Comparison of ENCODE assay signal across 22 cellular contexts in genomic region chr10:96578022-96578421, GRCh38. TPM values are rescaled to one million over a fixed set of nuclear protein-coding genes. Genes with fewer than 3 reads are reported as not detected.
DNase-seq lines count a peak whose midpoint lies in the region; ATAC-seq and TF ChIP-seq lines count a peak whose summit lies in the region.
"Had no signal": no experiment of that assay in that cellular context is flagged by ENCODE, and none has a peak within 500 bp of the region (broad histone marks: within the 10 kb centered on the region; RNA-seq: fewer than 3 reads in every experiment).

No MANE protein-coding gene starts in this region.

- ATAC-seq in CD8-positive, alpha-beta T cell, result no peak
- ATAC-seq: HepG2; left lung; naive thymus-derived CD8-positive, alpha-beta T cell had no signal

- no peak overlapping the region for H3K14ac ChIP-seq in mesenchymal stem cell (ENCODE audit: low read length in 2 of 2)

- CTCF ChIA-PET in CD8-positive, alpha-beta T cell (lab: Charles Lee), result no interaction called here

- H2BK120ac ChIP-seq in mesenchymal stem cell (ENCODE audit: low read depth, low read length), result no peak overlapping the region

- H3K27me3 Mint-ChIP-seq in CD8-positive, alpha-beta T cell (ENCODE audit: low read depth), result no peaks in the 10 kb centered on the region
- no peaks in the 10 kb centered on the region for H3K27me3 Mint-ChIP-seq in nephron progenitor cell (ENCODE audit: low read depth, poor library complexity)
- H3K27me3 Mint-ChIP-seq: brain; naive thymus-derived CD8-positive, alpha-beta T cell had no signal

- H3K27ac ChIP-seq in CD8-positive, alpha-beta T cell (ENCODE audit: low read depth, low read length), result no peak overlapping the region
- peak overlapping the region in 3 of 4 donors; percentile 10 to 81 (median 59) for H3K27ac ChIP-seq in Peyer's patch
- no peak overlapping the region for H3K27ac ChIP-seq in mesenchymal stem cell (ENCODE audit: low read length, poor library complexity, severe bottlenecking)
- H3K27ac ChIP-seq: BLaER1 treated with 17β-estradiol and CSF1 and Interleukin-3, amounts not matched to agents 10 nM and 100 nM; HL-60; left lung; skin epidermis had no signal

- H3K9me3 Mint-ChIP-seq in CD8-positive, alpha-beta T cell, result no peaks in the 10 kb centered on the region
- peaks cover 4% of the 10 kb centered on the region for H3K9me3 Mint-ChIP-seq in nephron progenitor cell

- no peak for TF ChIP-seq CTCF in CD8-positive, alpha-beta T cell (IDR thresholded peaks at IDR 0.05)
- TF ChIP-seq CTCF in Peyer's patch (IDR thresholded peaks at IDR 0.05), result no peak
- TF ChIP-seq CTCF in nephron progenitor cell (IDR thresholded peaks at IDR 0.05), result no peak

- H3K36me3 Mint-ChIP-seq in CD8-positive, alpha-beta T cell, result peaks cover 43% of the 10 kb centered on the region
- peaks cover 62% of the 10 kb centered on the region for H3K36me3 Mint-ChIP-seq in nephron progenitor cell (ENCODE audit: low read depth)

- H2AFZ ChIP-seq in mesenchymal stem cell (ENCODE audit: low read depth, low read length), result no peak overlapping the region

- no peak overlapping the region for H3K23ac ChIP-seq in mesenchymal stem cell (ENCODE audit: low read length in 2 of 2)

- no peak for DNase-seq in CD8-positive, alpha-beta T cell
- DNase-seq in Peyer's patch, result no peak
- DNase-seq in nephron progenitor cell, result no peak
- DNase-seq in NCI-H510A treated with DMSO at 0.1 percent for 48 hours (lab: John Stamatoyannopoulos, UW), result no peak
- no peak for DNase-seq in middle frontal gyrus (ENCODE audit: extremely low spot score, low spot score)
- DNase-seq in mesenchymal stem cell, result no peak
- DNase-seq: activated CD4-positive, alpha-beta T cell treated with anti-CD3 and anti-CD28 coated beads for 48 hours; activated T-cell treated with anti-CD3 and anti-CD28 coated beads, Interleukin-2, amount 50 U/mL, for 48 hours; effector CD4-positive, alpha-beta T cell; Karpas-422; left lung; naive thymus-derived CD8-positive, alpha-beta T cell; NCI-H446 treated with DMSO at 0.1 percent for 48 hours; retina; stimulated activated CD4-positive, alpha-beta T cell treated with anti-CD3 and anti-CD28 coated beads, Interleukin-1b, Interleukin-23, amount 100 ng/mL, for 48 hours; T-helper 1 cell had no signal

- peaks cover 85% of the 10 kb centered on the region for H3K4me1 Mint-ChIP-seq in CD8-positive, alpha-beta T cell (ENCODE audit: low read depth)
- peaks cover 11% of the 10 kb centered on the region for H3K4me1 Mint-ChIP-seq in nephron progenitor cell

- 100% methylated on average over 1 of the region's 4 CpGs for WGBS in mesenchymal stem cell

- no peak overlapping the region for H3K4me3 Mint-ChIP-seq in CD8-positive, alpha-beta T cell
- H3K4me3 Mint-ChIP-seq in nephron progenitor cell, result no peak overlapping the region
- H3K4me3 Mint-ChIP-seq: brain had no signal

- no peak overlapping the region for H2BK12ac ChIP-seq in mesenchymal stem cell (ENCODE audit: low read length in 2 of 2)

- H3K27me3 ChIP-seq in CD8-positive, alpha-beta T cell (ENCODE audit: insufficient read depth, low read length), result no peaks in the 10 kb centered on the region
- H3K27me3 ChIP-seq in Peyer's patch, result no peaks in the 10 kb centered on the region
- no peaks in the 10 kb centered on the region for H3K27me3 ChIP-seq in endocrine pancreas (ENCODE audit: control insufficient read depth, insufficient read depth, low read length)
- H3K27me3 ChIP-seq in mesenchymal stem cell (ENCODE audit: control insufficient read depth in 1 of 2, insufficient read depth in 1 of 2, low read length in 2 of 2), result no peaks in the 10 kb centered on the region
- H3K27me3 ChIP-seq: BLaER1 treated with 17β-estradiol and CSF1 and Interleukin-3, amounts not matched to agents 10 nM and 100 nM; left lung had no signal

- H4K91ac ChIP-seq in mesenchymal stem cell (ENCODE audit: low read length), result no peak overlapping the region

- no peak overlapping the region for H2AK5ac ChIP-seq in mesenchymal stem cell (ENCODE audit: low read length, severe bottlenecking)

- H3K36me3 ChIP-seq in CD8-positive, alpha-beta T cell (ENCODE audit: insufficient read depth, low read length), result no peaks in the 10 kb centered on the region
- peaks cover 0 to 6% (median 0%) of the 10 kb centered on the region in 3 donors for H3K36me3 ChIP-seq in Peyer's patch
- H3K36me3 ChIP-seq in endocrine pancreas (ENCODE audit: control insufficient read depth, insufficient read depth, low read length), result no peaks in the 10 kb centered on the region
- peaks cover 3 to 21% of the 10 kb centered on the region in 2 experiments for H3K36me3 ChIP-seq in mesenchymal stem cell (ENCODE audit: control insufficient read depth in 1 of 2, insufficient read depth in 2 of 2, low read depth in 1 of 2, low read length in 2 of 2)

- H3K9ac ChIP-seq in endocrine pancreas (ENCODE audit: control insufficient read depth, insufficient read depth, low read length) (no peak overlapping the region), mesenchymal stem cell (ENCODE audit: low read length) (no peak overlapping the region)
- H3K9ac ChIP-seq: BLaER1 treated with 17β-estradiol and CSF1 and Interleukin-3, amounts not matched to agents 10 nM and 100 nM had no signal

- no peak overlapping the region for H2BK15ac ChIP-seq in mesenchymal stem cell (ENCODE audit: low read depth, poor library complexity, severe bottlenecking)

- no peak overlapping the region for H4K8ac ChIP-seq in mesenchymal stem cell (ENCODE audit: low read length)

- no peaks in the 10 kb centered on the region for H3K79me1 ChIP-seq in mesenchymal stem cell (replicated peaks; ENCODE audit: low read length, poor library complexity, severe bottlenecking)

- TF ChIP-seq POLR2A in Peyer's patch (IDR thresholded peaks at IDR 0.05), result no peak

- peak overlapping the region; percentile 11 for H3K27ac Mint-ChIP-seq in CD8-positive, alpha-beta T cell
- H3K27ac Mint-ChIP-seq in nephron progenitor cell, result peak overlapping the region; percentile 38

- no peak overlapping the region for H3K4me3 ChIP-seq in CD8-positive, alpha-beta T cell (ENCODE audit: low read depth, low read length)
- H3K4me3 ChIP-seq in Peyer's patch, result no peak overlapping the region
- peak overlapping the region; percentile 31 for H3K4me3 ChIP-seq in endocrine pancreas (ENCODE audit: control insufficient read depth, insufficient read depth, low read length)
- no peak overlapping the region for H3K4me3 ChIP-seq in mesenchymal stem cell (ENCODE audit: insufficient read depth in 1 of 2, low read depth in 1 of 2, low read length in 2 of 2)
- H3K4me3 ChIP-seq: BLaER1 treated with 17β-estradiol and CSF1 and Interleukin-3, amounts not matched to agents 10 nM and 100 nM; left lung; skin epidermis had no signal

- peaks cover 52% of the 10 kb centered on the region for H3K4me1 ChIP-seq in CD8-positive, alpha-beta T cell (ENCODE audit: insufficient read depth, low read length)
- H3K4me1 ChIP-seq in Peyer's patch, result peaks cover 0 to 56% (median 4%) of the 10 kb centered on the region in 4 donors
- H3K4me1 ChIP-seq in endocrine pancreas (ENCODE audit: control insufficient read depth, insufficient read depth, low read length), result peaks cover 48% of the 10 kb centered on the region
- H3K4me1 ChIP-seq in mesenchymal stem cell (ENCODE audit: control insufficient read depth, insufficient read depth, low read depth, low read length), result peaks cover 7% of the 10 kb centered on the region

- no peak overlapping the region for H2BK5ac ChIP-seq in mesenchymal stem cell (ENCODE audit: low read depth, low read length, poor library complexity, severe bottlenecking)

- intact Hi-C loops in CD8-positive, alpha-beta T cell (cut with DNase I, micrococcal nuclease), result no loop called here

- no peak overlapping the region for H3K4me2 ChIP-seq in mesenchymal stem cell (ENCODE audit: low read length, poor library complexity, severe bottlenecking)

- POLR2A ChIA-PET in CD8-positive, alpha-beta T cell (lab: Charles Lee), result no interaction called here

- H3K9me3 ChIP-seq in CD8-positive, alpha-beta T cell (ENCODE audit: low read length), result no peaks in the 10 kb centered on the region
- H3K9me3 ChIP-seq in Peyer's patch (no peaks in the 10 kb centered on the region), endocrine pancreas (ENCODE audit: control insufficient read depth, low read length) (no peaks in the 10 kb centered on the region), mesenchymal stem cell (ENCODE audit: control insufficient read depth, low read length) (no peaks in the 10 kb centered on the region)
- H3K9me3 ChIP-seq: left lung had no signal

- H3K4ac ChIP-seq in mesenchymal stem cell (ENCODE audit: low read depth in 1 of 2, low read length in 2 of 2), result no peak overlapping the region

- H3K18ac ChIP-seq in mesenchymal stem cell (ENCODE audit: low read depth in 1 of 2, low read length in 2 of 2), result no peak overlapping the region

RNA-seq across cellular contexts. Expression of gene TM9SF3, which starts 8.8 kb away (rescaled TPM):
- total RNA-seq in CD8-positive, alpha-beta T cell, result 100 to 1,000 TPM; 105 to 106 TPM
- 100 to 1,000 TPM in 2 of 4 donors, 10 to 100 TPM in 2; 64.4 to 129 (median 95.8) TPM for total RNA-seq in Peyer's patch
- 67.7 TPM for polyA plus RNA-seq in mesenchymal stem cell (2013, experiment 1 of 2)
- polyA plus RNA-seq in mesenchymal stem cell (2013, experiment 2 of 2), result 72.9 TPM

Comparison
In these comparisons a context has a peak if more than half of its experiments do, and no peak if none do; other contexts are left out.
1. H3K27ac ChIP-seq: peak in Peyer's patch (3 of 4); none in CD8-positive, alpha-beta T cell (single experiment) and mesenchymal stem cell (single experiment).